22 cellular contexts compared by ENCODE assay signal in the genomic region with DNA sequence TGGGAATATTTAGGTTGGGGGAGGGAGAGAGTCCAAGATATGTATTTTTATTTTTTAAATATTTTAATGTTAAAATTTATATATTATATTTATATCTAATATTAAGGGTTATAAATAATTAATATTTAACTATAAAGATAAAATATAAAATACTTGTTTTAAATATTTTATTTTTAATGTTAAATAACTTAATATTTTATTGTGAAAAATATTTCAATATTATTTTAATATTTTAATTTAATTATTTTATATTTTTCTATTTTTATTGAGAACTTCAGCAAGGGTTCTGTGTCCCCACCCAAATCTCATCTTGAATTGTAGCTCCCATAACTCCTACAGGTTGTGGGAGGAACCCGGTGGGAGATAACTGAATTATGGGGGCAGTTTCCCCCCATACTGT. TPM values are rescaled to one million over a fixed set of nuclear protein-coding genes. Genes with fewer than 3 reads are reported as not detected.
DNase-seq lines count a peak whose midpoint lies in the region; ATAC-seq, FAIRE-seq and TF ChIP-seq lines count a peak whose summit lies in the region.
"Had no signal": no experiment of that assay in that cellular context is flagged by ENCODE, and none has a peak within 500 bp of the region (broad histone marks: within the 10 kb centered on the region; RNA-seq: fewer than 3 reads in every experiment).

No MANE protein-coding gene starts in this region.

- intact Hi-C loops in pancreas (cut with DNase I): no loop called here

- no peaks in the 10 kb centered on the region for H3K36me3 ChIP-seq in pancreas

- no peak for DNase-seq in pancreas
- DNase-seq in NCI-H1417 (lab: John Stamatoyannopoulos, UW): no peak
- no peak for DNase-seq in ACHN
- DNase-seq in naive thymus-derived CD8-positive, alpha-beta T cell: no peak
- DNase-seq: C1 segment of cervical spinal cord; Caco-2; CD4-positive, CD25-positive, alpha-beta regulatory T cell; CD8-positive, alpha-beta T cell; DMS153; DND-41; GDM1; H9 had no signal

- no peaks in the 10 kb centered on the region for H3K4me1 ChIP-seq in pancreas
- H3K4me1 ChIP-seq: A549, Caco-2 had no signal

- peaks cover 17 to 67% (median 32%) of the 10 kb centered on the region in 5 donors for H3K27me3 Mint-ChIP-seq in naive thymus-derived CD8-positive, alpha-beta T cell

- no peak overlapping the region for H3K27ac Mint-ChIP-seq in naive thymus-derived CD8-positive, alpha-beta T cell
- H3K27ac Mint-ChIP-seq: CD4-positive, CD25-positive, alpha-beta regulatory T cell; CD8-positive, alpha-beta T cell; GM23338; H9 had no signal

- in situ Hi-C loops in ACHN (cut with HindIII; ENCODE audit: low pct_ligation_motif_present, low pct_unique_long_range_greater_than_20kb, low sequenced_read_pairs): no loop called here

- no peaks in the 10 kb centered on the region for H3K9me3 ChIP-seq in pancreas

- no peak for TF ChIP-seq CTCF in pancreas (IDR thresholded peaks at IDR 0.05)

- POLR2A ChIA-PET in naive thymus-derived CD8-positive, alpha-beta T cell (lab: Charles Lee): no interaction called here

- peaks cover 0 to 26% (median 7%) of the 10 kb centered on the region in 9 donors for H3K9me3 Mint-ChIP-seq in naive thymus-derived CD8-positive, alpha-beta T cell

- H3K27ac ChIP-seq in pancreas: no peak overlapping the region
- H3K27ac ChIP-seq: 22Rv1, A549 had no signal

- H3K27me3 ChIP-seq in pancreas: no peaks in the 10 kb centered on the region

- H3K4me3 ChIP-seq in pancreas: no peak overlapping the region
- H3K4me3 ChIP-seq: A549, GM23338 had no signal

- peaks cover 0 to 23% (median 9%) of the 10 kb centered on the region in 3 donors for H3K36me3 Mint-ChIP-seq in naive thymus-derived CD8-positive, alpha-beta T cell
- H3K36me3 Mint-ChIP-seq: CD4-positive, CD25-positive, alpha-beta regulatory T cell had no signal

- no peaks in the 10 kb centered on the region for H3K4me1 Mint-ChIP-seq in naive thymus-derived CD8-positive, alpha-beta T cell
- H3K4me1 Mint-ChIP-seq: CD4-positive, CD25-positive, alpha-beta regulatory T cell had no signal

- no peak overlapping the region for H3K4me3 Mint-ChIP-seq in naive thymus-derived CD8-positive, alpha-beta T cell
- H3K4me3 Mint-ChIP-seq: CD4-positive, CD25-positive, alpha-beta regulatory T cell; CD8-positive, alpha-beta T cell; GM23338; H9 had no signal

- 95% methylated on average over 1 of the region's 1 CpG for WGBS in pancreas, 2 donors

- FAIRE-seq in A204.1 (lab: Jason Lieb, UNC): peak; percentile 99
- FAIRE-seq in TTC549 (lab: Jason Lieb, UNC): peak; percentile 94
- FAIRE-seq in endometrium (lab: Jason Lieb, UNC): peak; percentile 86
- peak; percentile 88 for FAIRE-seq in pancreas (lab: Jason Lieb, UNC)
- FAIRE-seq: A549, GM12891, GM18507 had no signal

- ATAC-seq in pancreas (no peak), HG03571 (IDR thresholded peaks at IDR 0.05; ENCODE audit: unreplicated experiment) (no peak)
- ATAC-seq in naive thymus-derived CD8-positive, alpha-beta T cell: no peak
- ATAC-seq: A549; CD8-positive, alpha-beta T cell; GM23338; HCT116 had no signal

RNA-seq across cellular contexts. Expression of gene PERP, which starts 34.0 kb away (rescaled TPM):
- 10 to 100 TPM; 13.7 to 46.6 (median 17.7) TPM for total RNA-seq in pancreas
- 10 to 100 TPM; 22.8 to 31.2 TPM for polyA plus RNA-seq in pancreas
- total RNA-seq in naive thymus-derived CD8-positive, alpha-beta T cell: under 1 TPM; 0.27 to 0.39 TPM
- polyA plus RNA-seq in naive thymus-derived CD8-positive, alpha-beta T cell: under 1 TPM; 0.05 to 0.77 (median 0.48) TPM

Comparison
In these comparisons a context has a peak if more than half of its experiments do, and no peak if none do; other contexts are left out.
1. RNA of gene PERP, which starts 34.0 kb away (total RNA-seq): 13.7 to 46.6 TPM in pancreas; 0.27 to 0.39 TPM in naive thymus-derived CD8-positive, alpha-beta T cell; every median in the first group is over 10 times any median in the second.